Comparison of ENCODE assay signal across 11 cellular contexts in the genomic region with DNA sequence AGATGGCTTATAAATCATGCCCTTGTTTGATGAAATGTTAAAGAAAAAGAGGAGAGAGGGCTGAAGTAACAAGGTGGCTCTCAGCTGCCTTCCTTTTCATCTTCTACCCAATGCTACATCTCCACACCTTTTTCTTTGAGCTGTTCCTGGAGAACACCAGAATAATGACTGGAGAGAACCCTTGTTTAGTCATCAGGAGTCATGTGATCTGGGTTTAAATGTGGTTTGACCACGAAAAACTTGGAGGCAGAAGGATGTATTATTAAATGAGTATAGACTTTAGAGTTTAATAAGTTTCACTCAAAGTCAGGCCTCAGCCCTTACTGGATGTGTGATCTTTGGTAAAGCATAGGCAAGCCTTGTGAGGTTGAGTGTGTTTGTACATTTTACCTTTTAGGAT.
A peak's percentile ranks its signal among the peaks of the same experiment; 100 is the strongest.
DNase-seq lines count a peak whose midpoint lies in the region; ATAC-seq, FAIRE-seq and TF ChIP-seq lines count a peak whose summit lies in the region.
"Had no signal": no experiment of that assay in that cellular context is flagged by ENCODE, and none has a peak within 500 bp of the region (broad histone marks: within the 10 kb centered on the region; RNA-seq: fewer than 3 reads in every experiment).

No MANE protein-coding gene starts in this region.

- DNase-seq in ELR (ENCODE audit: low read depth) (peak; percentile 29), RCC 7860 (ENCODE audit: low spot score) (peak; percentile 60), immature natural killer cell (no peak), NCI-H1048 (lab: John Stamatoyannopoulos, UW) (no peak), DMS79 (lab: John Stamatoyannopoulos, UW) (no peak), NCI-H524 treated with DMSO at 0.1 percent for 48 hours (lab: John Stamatoyannopoulos, UW) (no peak), D721Med (ENCODE audit: insufficient read length, low spot score) (no peak)
- DNase-seq: nephron progenitor cell, stomach had no signal

- FAIRE-seq in RCC 7860 (lab: Jason Lieb, UNC): peak; percentile 85
- no peak for FAIRE-seq in D721Med (lab: Jason Lieb, UNC)
- FAIRE-seq: endothelial cell of umbilical vein had no signal

- no peak for TF ChIP-seq CTCF in D721Med (IDR thresholded peaks at IDR 0.05; ENCODE audit: insufficient read depth, missing control alignments)

- peak overlapping the region; percentile 73 to 88 (median 86) for H3K27ac Mint-ChIP-seq in immature natural killer cell

- H3K4me1 Mint-ChIP-seq in immature natural killer cell: peaks cover 19 to 23% of the 10 kb centered on the region in 2 donors

- H3K9me3 Mint-ChIP-seq in immature natural killer cell: no peaks in the 10 kb centered on the region

- peaks cover 0 to 3% (median 0%) of the 10 kb centered on the region in 3 donors for H3K36me3 Mint-ChIP-seq in immature natural killer cell

- peaks cover 0 to 4% (median 2%) of the 10 kb centered on the region in 3 donors for H3K27me3 Mint-ChIP-seq in immature natural killer cell (ENCODE audit: low read depth in 3 of 3)

- peak; percentile 1 for ATAC-seq in HG02588 (IDR thresholded peaks at IDR 0.05; ENCODE audit: unreplicated experiment)

- H3K4me3 Mint-ChIP-seq in immature natural killer cell: peak overlapping the region; percentile 38 to 80 (median 65)
- H3K4me3 Mint-ChIP-seq: nephron progenitor cell had no signal

Comparison
In these comparisons a context has a peak if more than half of its experiments do, and no peak if none do; other contexts are left out.
1. DNase-seq: peak in ELR (single experiment) and RCC 7860 (single experiment); none in immature natural killer cell (0 of 3), NCI-H1048 (single experiment), DMS79 (single experiment), NCI-H524 treated with DMSO at 0.1 percent for 48 hours (single experiment) and D721Med (single experiment).